In genomic region chr15:85149460-85150129, GRCh38 we compare ENCODE assay signal across 14 cellular contexts.
DNase-seq lines count a peak whose midpoint lies in the region; ATAC-seq and TF ChIP-seq lines count a peak whose summit lies in the region.
"Had no signal": no experiment of that assay in that cellular context is flagged by ENCODE, and none has a peak within 500 bp of the region (broad histone marks: within the 10 kb centered on the region; RNA-seq: fewer than 3 reads in every experiment).

No MANE protein-coding gene starts in this region.

- H3K4me1 ChIP-seq in prostate gland (replicated peaks): no peaks in the 10 kb centered on the region

- no peak for TF ChIP-seq POLR2A in prostate gland (IDR thresholded peaks at IDR 0.05)

- peaks cover 23% of the 10 kb centered on the region for H3K4me1 Mint-ChIP-seq in activated CD4-positive, alpha-beta T cell treated with anti-CD3 and anti-CD28 coated beads, Interleukin-2, amount 10 ng/mL, durations not matched to agents 7 days and 5 days
- peaks cover 23% of the 10 kb centered on the region for H3K4me1 Mint-ChIP-seq in activated CD8-positive, alpha-beta T cell treated with anti-CD3 and anti-CD28 coated beads for 36 hours (ENCODE audit: low read depth)
- peaks cover 8 to 19% (median 12%) of the 10 kb centered on the region in 4 donors for H3K4me1 Mint-ChIP-seq in naive thymus-derived CD8-positive, alpha-beta T cell

- H3K36me3 Mint-ChIP-seq in activated CD4-positive, alpha-beta T cell treated with anti-CD3 and anti-CD28 coated beads, Interleukin-2, amount 10 ng/mL, durations not matched to agents 7 days and 5 days (ENCODE audit: low read depth): peaks cover 3% of the 10 kb centered on the region
- no peaks in the 10 kb centered on the region for H3K36me3 Mint-ChIP-seq in activated CD8-positive, alpha-beta T cell treated with anti-CD3 and anti-CD28 coated beads for 36 hours (ENCODE audit: low read depth)
- H3K36me3 Mint-ChIP-seq in naive thymus-derived CD8-positive, alpha-beta T cell: peaks cover 0 to 7% (median 2%) of the 10 kb centered on the region in 3 donors

- H3K4me3 ChIP-seq in prostate gland: no peak overlapping the region
- H3K4me3 ChIP-seq: PC-9 had no signal

- WGBS in prostate gland: 62% methylated on average over 5 of the region's 5 CpGs

- H3K27me3 ChIP-seq in prostate gland (replicated peaks; ENCODE audit: insufficient read depth): no peaks in the 10 kb centered on the region

- peak; percentile 10 for DNase-seq in activated CD4-positive, alpha-beta T cell treated with anti-CD3 and anti-CD28 coated beads, Interleukin-2, amount 10 ng/mL, durations not matched to agents 7 days and 5 days
- DNase-seq in activated CD4-positive, alpha-beta T cell treated with anti-CD3 and anti-CD28 coated beads, Interleukin-2, amount 50 U/mL, for 1 hour: no peak
- DNase-seq in activated CD8-positive, alpha-beta T cell treated with anti-CD3 and anti-CD28 coated beads for 36 hours: no peak
- DNase-seq in naive thymus-derived CD8-positive, alpha-beta T cell: peak in 3 of 10 donors; percentile 6 to 37 (median 36)
- DNase-seq in prostate gland (ENCODE audit: low spot score): no peak
- DNase-seq in mesenteric fat pad (ENCODE audit: low spot score): no peak
- DNase-seq in T1000 (lab: John Stamatoyannopoulos, UW): no peak
- DNase-seq: 8988T, NCI-H1105 treated with DMSO at 0.1 percent for 48 hours, NCI-H1694 treated with DMSO at 0.1 percent for 48 hours, NCI-H2107, PC-9 had no signal

- POLR2A ChIA-PET in activated CD4-positive, alpha-beta T cell treated with anti-CD3 and anti-CD28 coated beads, Interleukin-2, amount 10 ng/mL, durations not matched to agents 7 days and 5 days (lab: Charles Lee): no interaction called here
- POLR2A ChIA-PET in activated CD8-positive, alpha-beta T cell treated with anti-CD3 and anti-CD28 coated beads for 36 hours (lab: Charles Lee): no interaction called here
- POLR2A ChIA-PET in naive thymus-derived CD8-positive, alpha-beta T cell (lab: Charles Lee): interaction anchor here (0.7 kb wide), 1 partner anchor 169 kb away, joined by 3 read pairs; no protein-coding TSS in a partner anchor

- H3K36me3 ChIP-seq in KOPT-K1 (ENCODE audit: insufficient read depth, low read length): no peaks in the 10 kb centered on the region
- no peaks in the 10 kb centered on the region for H3K36me3 ChIP-seq in prostate gland

- no peaks in the 10 kb centered on the region for H3K9me3 ChIP-seq in KOPT-K1 (ENCODE audit: insufficient read depth, low read length, poor library complexity, severe bottlenecking)
- H3K9me3 ChIP-seq in prostate gland: no peaks in the 10 kb centered on the region

- H3K4me3 Mint-ChIP-seq in activated CD4-positive, alpha-beta T cell treated with anti-CD3 and anti-CD28 coated beads, Interleukin-2, amount 10 ng/mL, durations not matched to agents 7 days and 5 days: no peak overlapping the region
- H3K4me3 Mint-ChIP-seq in activated CD8-positive, alpha-beta T cell treated with anti-CD3 and anti-CD28 coated beads for 36 hours: no peak overlapping the region
- H3K4me3 Mint-ChIP-seq in naive thymus-derived CD8-positive, alpha-beta T cell: peak overlapping the region in 2 of 10 donors; percentile 2 to 18

- no peak for TF ChIP-seq CTCF in activated CD8-positive, alpha-beta T cell treated with anti-CD3 and anti-CD28 coated beads for 36 hours (IDR thresholded peaks at IDR 0.05)
- no peak for TF ChIP-seq CTCF in prostate gland (IDR thresholded peaks at IDR 0.05)

- ATAC-seq in activated CD8-positive, alpha-beta T cell treated with anti-CD3 and anti-CD28 coated beads for 36 hours: peak; percentile 45
- ATAC-seq in naive thymus-derived CD8-positive, alpha-beta T cell: peak; percentile 64 to 87
- ATAC-seq: Right ventricle myocardium inferior had no signal

- H3K27ac Mint-ChIP-seq in activated CD4-positive, alpha-beta T cell treated with anti-CD3 and anti-CD28 coated beads, Interleukin-2, amount 10 ng/mL, durations not matched to agents 7 days and 5 days: no peak overlapping the region
- no peak overlapping the region for H3K27ac Mint-ChIP-seq in activated CD8-positive, alpha-beta T cell treated with anti-CD3 and anti-CD28 coated beads for 36 hours
- peak overlapping the region in 1 of 10 donors; percentile 15 for H3K27ac Mint-ChIP-seq in naive thymus-derived CD8-positive, alpha-beta T cell

- no peaks in the 10 kb centered on the region for H3K27me3 Mint-ChIP-seq in activated CD4-positive, alpha-beta T cell treated with anti-CD3 and anti-CD28 coated beads, Interleukin-2, amount 10 ng/mL, durations not matched to agents 7 days and 5 days
- peaks cover 3% of the 10 kb centered on the region for H3K27me3 Mint-ChIP-seq in activated CD8-positive, alpha-beta T cell treated with anti-CD3 and anti-CD28 coated beads for 36 hours
- peaks cover 0 to 6% (median 1%) of the 10 kb centered on the region in 5 donors for H3K27me3 Mint-ChIP-seq in naive thymus-derived CD8-positive, alpha-beta T cell

- H3K9me3 Mint-ChIP-seq in activated CD4-positive, alpha-beta T cell treated with anti-CD3 and anti-CD28 coated beads, Interleukin-2, amount 10 ng/mL, durations not matched to agents 7 days and 5 days: peaks cover 7% of the 10 kb centered on the region
- H3K9me3 Mint-ChIP-seq in activated CD8-positive, alpha-beta T cell treated with anti-CD3 and anti-CD28 coated beads for 36 hours: peaks cover 8% of the 10 kb centered on the region
- H3K9me3 Mint-ChIP-seq in naive thymus-derived CD8-positive, alpha-beta T cell: peaks cover 0 to 13% (median 4%) of the 10 kb centered on the region in 9 donors

- CTCF ChIA-PET in activated CD4-positive, alpha-beta T cell treated with anti-CD3 and anti-CD28 coated beads, Interleukin-2, amount 10 ng/mL, durations not matched to agents 7 days and 5 days (lab: Charles Lee): interaction anchor here (0.6 to 1.2 kb wide), 3 partner anchors 14 to 1012 kb away, joined by 3 to 4 read pairs (median 3); no protein-coding TSS in a partner anchor
- CTCF ChIA-PET in activated CD8-positive, alpha-beta T cell treated with anti-CD3 and anti-CD28 coated beads for 36 hours (lab: Charles Lee): interaction anchor here (1.0 to 2.3 kb wide), 3 partner anchors 19 to 221 kb away, joined by 3 to 11 read pairs (median 3); no protein-coding TSS in a partner anchor

- H3K27ac ChIP-seq in KOPT-K1 (ENCODE audit: low read depth, low read length, poor library complexity, severe bottlenecking): peak overlapping the region; percentile 42
- no peak overlapping the region for H3K27ac ChIP-seq in prostate gland
- H3K27ac ChIP-seq: PC-9 had no signal

- intact Hi-C loops in activated CD8-positive, alpha-beta T cell treated with anti-CD3 and anti-CD28 coated beads for 36 hours (cut with micrococcal nuclease): no loop called here
- intact Hi-C loops in prostate gland (cut with DNase I): no loop called here
